Comparison of ENCODE assay signal across 8 cellular contexts in genomic region chr7:112556633-112557032, GRCh38.
DNase-seq lines count a peak whose midpoint lies in the region; ATAC-seq and TF ChIP-seq lines count a peak whose summit lies in the region.

No MANE protein-coding gene starts in this region.

- DNase-seq in HCEC 1CT (peak; percentile 23), HT-29 (ENCODE audit: low spot score) (peak; percentile 43), epithelial cell of esophagus (ENCODE audit: low read depth) (peak; percentile 88), endodermal cell (no peak), vagina (ENCODE audit: extremely low spot score in 2 of 2) (no peak), NCI-H2227 (lab: John Stamatoyannopoulos, UW; ENCODE audit: unreplicated experiment) (no peak)
- no peak for DNase-seq in stimulated activated CD4-positive, alpha-beta T cell treated with anti-CD3 and anti-CD28 coated beads, Interleukin-1b, Interleukin-23, amount 100 ng/mL, for 48 hours

- intact Hi-C loops in vagina (cut with DNase I): no loop called here

- no peaks in the 10 kb centered on the region for H3K4me1 Mint-ChIP-seq in endodermal cell

- no peak overlapping the region for H3K4me3 Mint-ChIP-seq in endodermal cell

- H3K9me3 ChIP-seq in endodermal cell (ENCODE audit: control insufficient read depth, low read length) (no peaks in the 10 kb centered on the region), vagina (no peaks in the 10 kb centered on the region)

- H3K27ac ChIP-seq in endodermal cell (ENCODE audit: low read depth, low read length): no peak overlapping the region
- H3K27ac ChIP-seq in vagina: no peak overlapping the region

- peaks cover 28% of the 10 kb centered on the region for H3K27me3 Mint-ChIP-seq in endodermal cell (ENCODE audit: insufficient read depth)

- TF ChIP-seq POLR2A in vagina (IDR thresholded peaks at IDR 0.05): no peak

- WGBS in endodermal cell (ENCODE audit: insufficient coverage in 1 of 2, insufficient read length in 1 of 2), 2 experiments: no CpG with 5 or more reads among the region's 1 CpG

- no peak overlapping the region for H3K4me3 ChIP-seq in epithelial cell of esophagus (ENCODE audit: low read length)
- no peak overlapping the region for H3K4me3 ChIP-seq in endodermal cell (ENCODE audit: low read length)
- no peak overlapping the region for H3K4me3 ChIP-seq in vagina

- peak; percentile 89 for ATAC-seq in GM19035 (IDR thresholded peaks at IDR 0.05; ENCODE audit: unreplicated experiment)

- H3K9me3 Mint-ChIP-seq in endodermal cell: no peaks in the 10 kb centered on the region

- H3K36me3 ChIP-seq in endodermal cell (ENCODE audit: control insufficient read depth, insufficient read depth, low read length): no peaks in the 10 kb centered on the region
- no peaks in the 10 kb centered on the region for H3K36me3 ChIP-seq in vagina

- H3K27ac Mint-ChIP-seq in endodermal cell: no peak overlapping the region

- H3K9ac ChIP-seq in endodermal cell (ENCODE audit: extremely low read depth, low read length, poor library complexity, severe bottlenecking): no peak overlapping the region

- no peak for TF ChIP-seq CTCF in epithelial cell of esophagus (IDR thresholded peaks at IDR 0.05; ENCODE audit: insufficient read depth, low read depth, low read length, missing control alignments)
- no peak for TF ChIP-seq CTCF in endodermal cell (conservative IDR thresholded peaks at IDR 0.05)
- TF ChIP-seq CTCF in vagina (IDR thresholded peaks at IDR 0.05): no peak

- H3K4me1 ChIP-seq in endodermal cell (ENCODE audit: control insufficient read depth, insufficient read depth, low read length) (no peaks in the 10 kb centered on the region), vagina (no peaks in the 10 kb centered on the region)

- no peaks in the 10 kb centered on the region for H3K36me3 Mint-ChIP-seq in endodermal cell (ENCODE audit: low read depth)

- no peaks in the 10 kb centered on the region for H3K27me3 ChIP-seq in endodermal cell (ENCODE audit: control insufficient read depth, insufficient read depth, low read length, poor library complexity, severe bottlenecking)
- no peaks in the 10 kb centered on the region for H3K27me3 ChIP-seq in vagina

Comparison
In these comparisons a context has a peak if more than half of its experiments do, and no peak if none do; other contexts are left out.
1. DNase-seq: peak in HCEC 1CT (single experiment), HT-29 (single experiment) and epithelial cell of esophagus (single experiment); none in endodermal cell (single experiment), vagina (0 of 2), stimulated activated CD4-positive, alpha-beta T cell treated with anti-CD3 and anti-CD28 coated beads, Interleukin-1b, Interleukin-23, amount 100 ng/mL, for 48 hours (single experiment) and NCI-H2227 (single experiment).